Comparison of ENCODE assay signal across 9 cellular contexts in genomic region chr2:174750923-174751441, GRCh38.
A peak's percentile ranks its signal among the peaks of the same experiment; 100 is the strongest.
DNase-seq lines count a peak whose midpoint lies in the region; ATAC-seq lines count a peak whose summit lies in the region.
"Had no signal": no experiment of that assay in that cellular context is flagged by ENCODE, and none has a peak within 500 bp of the region (broad histone marks: within the 10 kb centered on the region; RNA-seq: fewer than 3 reads in every experiment).

No MANE protein-coding gene starts in this region.

- DNase-seq in activated T-cell treated with anti-CD3 and anti-CD28 coated beads, Interleukin-2, amount 50 U/mL, for 1 hour = peak; percentile 59
- DNase-seq in activated T-cell treated with anti-CD3 and anti-CD28 coated beads for 4 hours (no peak), NCI-H1930 (lab: John Stamatoyannopoulos, UW) (no peak), NCI-H2081 treated with DMSO at 0.1 percent for 48 hours (lab: John Stamatoyannopoulos, UW) (no peak), NCI-H1436 (lab: John Stamatoyannopoulos, UW) (no peak)
- peak; percentile 46 to 58 for DNase-seq in activated CD4-positive, alpha-beta T cell treated with anti-CD3 and anti-CD28 coated beads, Interleukin-2, amount 50 U/mL, for 48 hours
- peak; percentile 6 to 21 (median 11) for DNase-seq in stimulated activated naive CD4-positive, alpha-beta T cell (lab: John Stamatoyannopoulos, UW)
- DNase-seq: lower lobe of right lung had no signal

- peak; percentile 27 for ATAC-seq in HG03060 (IDR thresholded peaks at IDR 0.05; ENCODE audit: low read depth, unreplicated experiment)
- ATAC-seq: lower lobe of right lung had no signal

Comparison
In these comparisons a context has a peak if more than half of its experiments do, and no peak if none do; other contexts are left out.
1. DNase-seq: peak in activated T-cell treated with anti-CD3 and anti-CD28 coated beads, Interleukin-2, amount 50 U/mL, for 1 hour (single experiment), activated CD4-positive, alpha-beta T cell treated with anti-CD3 and anti-CD28 coated beads, Interleukin-2, amount 50 U/mL, for 48 hours (2 of 2) and stimulated activated naive CD4-positive, alpha-beta T cell (6 of 6); none in activated T-cell treated with anti-CD3 and anti-CD28 coated beads for 4 hours (single experiment), NCI-H1930 (0 of 2), NCI-H2081 treated with DMSO at 0.1 percent for 48 hours (single experiment) and NCI-H1436 (single experiment).